Comparison of ENCODE assay signal across 9 cellular contexts in the genomic region with DNA sequence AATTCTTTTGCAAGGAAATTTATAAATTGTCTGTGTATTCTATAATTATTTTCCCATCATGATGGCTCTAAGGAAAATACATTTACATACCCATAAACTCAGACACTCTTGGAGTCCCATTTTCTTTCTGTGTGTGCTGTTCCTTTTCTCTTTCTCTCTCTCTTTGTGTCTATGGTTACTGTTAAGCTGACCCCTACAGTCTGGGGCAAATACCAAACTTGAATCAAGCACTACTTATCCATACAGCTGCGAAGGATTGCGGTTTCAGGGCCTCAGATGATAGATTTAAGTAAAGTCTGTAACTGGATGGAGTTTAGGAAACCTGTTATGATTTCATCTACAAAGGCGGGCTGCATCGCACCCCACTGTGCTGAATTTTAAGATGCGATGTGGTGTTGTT.
DNase-seq lines count a peak whose midpoint lies in the region; ATAC-seq, FAIRE-seq and TF ChIP-seq lines count a peak whose summit lies in the region.
"Had no signal": no experiment of that assay in that cellular context is flagged by ENCODE, and none has a peak within 500 bp of the region (broad histone marks: within the 10 kb centered on the region; RNA-seq: fewer than 3 reads in every experiment).

No MANE protein-coding gene starts in this region.

- H2AFZ ChIP-seq in fibroblast of lung (ENCODE audit: low read length) = no peak overlapping the region
- H2AFZ ChIP-seq in neural progenitor cell (replicated peaks) = no peak overlapping the region

- H3F3A ChIP-seq in neural progenitor cell (ENCODE audit: low read depth) = peaks cover 57% of the 10 kb centered on the region

- H3K9ac ChIP-seq in fibroblast of lung (ENCODE audit: insufficient read depth, low read length) = no peak overlapping the region
- no peak overlapping the region for H3K9ac ChIP-seq in neural progenitor cell

- FAIRE-seq in RCC 7860 (lab: Jason Lieb, UNC) = no peak

- CTCF ChIA-PET in activated CD8-positive, alpha-beta memory T cell treated with anti-CD3 and anti-CD28 coated beads, Interleukin-2, amount 10 ng/mL, durations not matched to agents 7 days and 5 days (lab: Charles Lee) = no interaction called here

- H3K4me1 ChIP-seq in fibroblast of lung (ENCODE audit: control insufficient read depth, extremely low read depth, insufficient read depth, low read length) (peaks cover 7% of the 10 kb centered on the region), neural progenitor cell (peaks cover 52% of the 10 kb centered on the region)

- peaks cover 71% of the 10 kb centered on the region for H3K4me1 Mint-ChIP-seq in neural progenitor cell
- H3K4me1 Mint-ChIP-seq in activated CD8-positive, alpha-beta memory T cell treated with anti-CD3 and anti-CD28 coated beads, Interleukin-2, amount 10 ng/mL, durations not matched to agents 7 days and 5 days = no peaks in the 10 kb centered on the region
- H3K4me1 Mint-ChIP-seq in stimulated activated effector memory CD8-positive, alpha-beta T cell treated with anti-CD3 and anti-CD28 coated beads, Interleukin-12 subunit alpha, Interleukin-12 subunit beta, amount 100 ng/mL, for 72 hours = peaks cover 8% of the 10 kb centered on the region

- no peak for ATAC-seq in activated CD8-positive, alpha-beta memory T cell treated with anti-CD3 and anti-CD28 coated beads, Interleukin-2, amount 10 ng/mL, durations not matched to agents 7 days and 5 days
- ATAC-seq in stimulated activated effector memory CD8-positive, alpha-beta T cell treated with anti-CD3 and anti-CD28 coated beads, Interleukin-12 subunit alpha, Interleukin-12 subunit beta, amount 100 ng/mL, for 72 hours = no peak

- H3K79me2 ChIP-seq in fibroblast of lung (ENCODE audit: control insufficient read depth, insufficient read depth, low read length) (no peaks in the 10 kb centered on the region), neural progenitor cell (ENCODE audit: low read depth) (peaks cover 5% of the 10 kb centered on the region)

- H3K27me3 Mint-ChIP-seq in neural progenitor cell (ENCODE audit: insufficient read depth, low read depth) = peaks cover 2% of the 10 kb centered on the region
- H3K27me3 Mint-ChIP-seq in activated CD8-positive, alpha-beta memory T cell treated with anti-CD3 and anti-CD28 coated beads, Interleukin-2, amount 10 ng/mL, durations not matched to agents 7 days and 5 days = peaks cover 67% of the 10 kb centered on the region

- H3K9me3 ChIP-seq in fibroblast of lung (ENCODE audit: control insufficient read depth, insufficient read depth, low read depth, low read length) = no peaks in the 10 kb centered on the region
- H3K9me3 ChIP-seq in neural progenitor cell (ENCODE audit: low read depth) = no peaks in the 10 kb centered on the region

- H3K4me2 ChIP-seq in fibroblast of lung (ENCODE audit: extremely low read depth, insufficient read depth, low read length) (no peak overlapping the region), neural progenitor cell (peak overlapping the region; percentile 84)

- no peaks in the 10 kb centered on the region for H3K9me3 Mint-ChIP-seq in neural progenitor cell
- H3K9me3 Mint-ChIP-seq in activated CD8-positive, alpha-beta memory T cell treated with anti-CD3 and anti-CD28 coated beads, Interleukin-2, amount 10 ng/mL, durations not matched to agents 7 days and 5 days (ENCODE audit: low read depth) = no peaks in the 10 kb centered on the region
- no peaks in the 10 kb centered on the region for H3K9me3 Mint-ChIP-seq in stimulated activated effector memory CD8-positive, alpha-beta T cell treated with anti-CD3 and anti-CD28 coated beads, Interleukin-12 subunit alpha, Interleukin-12 subunit beta, amount 100 ng/mL, for 72 hours

- TF ChIP-seq CTCF in C4-2B (conservative IDR thresholded peaks at IDR 0.05) (no peak), fibroblast of lung (conservative IDR thresholded peaks at IDR 0.05 in 1 of 2, IDR thresholded peaks at IDR 0.05 in 1 of 2; ENCODE audit: low read depth in 1 of 2, low read length in 2 of 2) (peak in 1 of 2 donors; percentile 8), neural progenitor cell (IDR thresholded peaks at IDR 0.05) (no peak)

- H3K27ac Mint-ChIP-seq in neural progenitor cell = peak overlapping the region; percentile 14
- H3K27ac Mint-ChIP-seq in activated CD8-positive, alpha-beta memory T cell treated with anti-CD3 and anti-CD28 coated beads, Interleukin-2, amount 10 ng/mL, durations not matched to agents 7 days and 5 days = no peak overlapping the region
- H3K27ac Mint-ChIP-seq in stimulated activated effector memory CD8-positive, alpha-beta T cell treated with anti-CD3 and anti-CD28 coated beads, Interleukin-12 subunit alpha, Interleukin-12 subunit beta, amount 100 ng/mL, for 72 hours = no peak overlapping the region

- H3K27ac ChIP-seq in C4-2B (peak overlapping the region; percentile 76), fibroblast of lung (ENCODE audit: insufficient read depth, low read length) (no peak overlapping the region), neural progenitor cell (peak overlapping the region; percentile 69)

- no peaks in the 10 kb centered on the region for H3K27me3 ChIP-seq in fibroblast of lung (ENCODE audit: control insufficient read depth, insufficient read depth, low read length)
- no peaks in the 10 kb centered on the region for H3K27me3 ChIP-seq in neural progenitor cell

- H4K20me1 ChIP-seq in fibroblast of lung (ENCODE audit: control insufficient read depth, extremely low read depth, insufficient read depth, low read length) (no peaks in the 10 kb centered on the region), neural progenitor cell (ENCODE audit: low read depth) (peaks cover 65% of the 10 kb centered on the region)

- H3K4me3 Mint-ChIP-seq in neural progenitor cell = peak overlapping the region; percentile 83
- H3K4me3 Mint-ChIP-seq in activated CD8-positive, alpha-beta memory T cell treated with anti-CD3 and anti-CD28 coated beads, Interleukin-2, amount 10 ng/mL, durations not matched to agents 7 days and 5 days = no peak overlapping the region
- H3K4me3 Mint-ChIP-seq in stimulated activated effector memory CD8-positive, alpha-beta T cell treated with anti-CD3 and anti-CD28 coated beads, Interleukin-12 subunit alpha, Interleukin-12 subunit beta, amount 100 ng/mL, for 72 hours = no peak overlapping the region

- DNase-seq in RCC 7860 (ENCODE audit: low spot score) = peak; percentile 26
- peak; percentile 59 to 98 for DNase-seq in fibroblast of lung (ENCODE audit: low read depth in 2 of 2)
- peak; percentile 61 for DNase-seq in neural progenitor cell (ENCODE audit: low spot score)
- DNase-seq in activated CD8-positive, alpha-beta memory T cell treated with anti-CD3 and anti-CD28 coated beads, Interleukin-2, amount 10 ng/mL, durations not matched to agents 7 days and 5 days = no peak
- DNase-seq in NCI-H187 treated with DMSO at 0.1 percent for 48 hours (lab: John Stamatoyannopoulos, UW) = no peak
- DNase-seq in stimulated activated effector memory CD8-positive, alpha-beta T cell treated with anti-CD3 and anti-CD28 coated beads, Interleukin-12 subunit alpha, Interleukin-12 subunit beta, amount 100 ng/mL, for 72 hours (ENCODE audit: low spot score in 2 of 2) = no peak
- DNase-seq in NCI-H2081 treated with DMSO at 0.1 percent for 48 hours (lab: John Stamatoyannopoulos, UW) = no peak
- DNase-seq: central memory CD4-positive, alpha-beta T cell had no signal

- peaks cover 10% of the 10 kb centered on the region for H3K36me3 Mint-ChIP-seq in neural progenitor cell
- no peaks in the 10 kb centered on the region for H3K36me3 Mint-ChIP-seq in activated CD8-positive, alpha-beta memory T cell treated with anti-CD3 and anti-CD28 coated beads, Interleukin-2, amount 10 ng/mL, durations not matched to agents 7 days and 5 days
- no peaks in the 10 kb centered on the region for H3K36me3 Mint-ChIP-seq in stimulated activated effector memory CD8-positive, alpha-beta T cell treated with anti-CD3 and anti-CD28 coated beads, Interleukin-12 subunit alpha, Interleukin-12 subunit beta, amount 100 ng/mL, for 72 hours

- H3K4me3 ChIP-seq in fibroblast of lung (replicated peaks in 1 of 4; ENCODE audit: control extremely low read depth in 1 of 4, insufficient read depth in 1 of 4, low read depth in 3 of 4, low read length in 4 of 4) = no peak overlapping the region
- H3K4me3 ChIP-seq in neural progenitor cell = peak overlapping the region; percentile 45

- no peaks in the 10 kb centered on the region for H3K36me3 ChIP-seq in fibroblast of lung (ENCODE audit: control insufficient read depth, insufficient read depth, low read length)
- H3K36me3 ChIP-seq in neural progenitor cell = no peaks in the 10 kb centered on the region

Comparison
In these comparisons a context has a peak if more than half of its experiments do, and no peak if none do; other contexts are left out.
1. DNase-seq: peak in RCC 7860 (single experiment), fibroblast of lung (2 of 2) and neural progenitor cell (single experiment); none in activated CD8-positive, alpha-beta memory T cell treated with anti-CD3 and anti-CD28 coated beads, Interleukin-2, amount 10 ng/mL, durations not matched to agents 7 days and 5 days (single experiment), NCI-H187 treated with DMSO at 0.1 percent for 48 hours (single experiment), stimulated activated effector memory CD8-positive, alpha-beta T cell treated with anti-CD3 and anti-CD28 coated beads, Interleukin-12 subunit alpha, Interleukin-12 subunit beta, amount 100 ng/mL, for 72 hours (0 of 2) and NCI-H2081 treated with DMSO at 0.1 percent for 48 hours (single experiment).